In the genomic region with DNA sequence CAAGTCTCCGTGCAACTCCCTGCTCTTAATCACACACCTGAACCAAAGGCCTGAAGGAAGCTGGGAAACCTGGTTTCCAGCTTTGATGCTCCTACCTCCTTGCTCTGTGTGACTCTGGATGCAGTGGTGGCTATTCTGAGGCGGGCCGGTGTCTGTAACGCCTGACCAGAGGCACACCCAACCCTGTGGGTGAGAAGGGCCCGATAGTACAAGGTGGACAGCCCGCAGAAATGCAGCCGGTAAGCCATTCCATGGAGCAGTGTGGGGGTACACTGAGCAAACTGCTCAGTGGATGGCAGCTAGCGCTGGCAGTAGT, we compare ENCODE assay signal across 9 cellular contexts. TPM values are rescaled to one million over a fixed set of nuclear protein-coding genes. Genes with fewer than 3 reads are reported as not detected.
DNase-seq lines count a peak whose midpoint lies in the region; ATAC-seq, FAIRE-seq and TF ChIP-seq lines count a peak whose summit lies in the region.
"Had no signal": no experiment of that assay in that cellular context is flagged by ENCODE, and none has a peak within 500 bp of the region (broad histone marks: within the 10 kb centered on the region; RNA-seq: fewer than 3 reads in every experiment).

No MANE protein-coding gene starts in this region.

- peak overlapping the region; percentile 55 to 87 (median 78) for H3K4me3 Mint-ChIP-seq in naive thymus-derived CD8-positive, alpha-beta T cell

- H3K23ac ChIP-seq in IMR-90 (ENCODE audit: low read depth, low read length): peak overlapping the region; percentile 17; the same call in 1 of the 2 replicates

- POLR2A ChIA-PET in A549 (lab: Yijun Ruan, JAX) (interaction anchor here (0.6 kb wide), 1 partner anchor 11 kb away, joined by 7 read pairs; no protein-coding TSS in a partner anchor), IMR-90 (lab: Charles Lee; ENCODE audit: unreplicated experiment) (no interaction called here)
- POLR2A ChIA-PET in naive thymus-derived CD8-positive, alpha-beta T cell (lab: Charles Lee): interaction anchor here (0.8 to 1.6 kb wide), 7 partner anchors 11 to 78 kb away, joined by 3 to 9 read pairs (median 5); partner anchors contain the start of genes AHDC1 and WASF2

- TF ChIP-seq RAD21 in A549 (conservative IDR thresholded peaks at IDR 0.05 in 1 of 2, IDR thresholded peaks at IDR 0.05 in 1 of 2) (no peak), IMR-90 (IDR thresholded peaks at IDR 0.05; ENCODE audit: low read length) (no peak)

- H3K4me1 ChIP-seq in A549: peaks cover 96% of the 10 kb centered on the region
- H3K4me1 ChIP-seq in IMR-90 (ENCODE audit: control insufficient read depth, insufficient read depth, low read length): peaks cover 61% of the 10 kb centered on the region
- H3K4me1 ChIP-seq in small intestine (ENCODE audit: control insufficient read depth in 2 of 2, insufficient read depth in 1 of 2, low read depth in 1 of 2, low read length in 1 of 2): peaks cover 10 to 15% of the 10 kb centered on the region in 2 donors

- DNase-seq in A549 (ENCODE audit: low read depth in 1 of 2, low spot score in 1 of 2) (no peak), IMR-90 (no peak), coronary artery (ENCODE audit: low spot score) (no peak), small intestine (no peak), NOMO-1 treated with dmso at 0.1 percent for 144 hours (lab: John Stamatoyannopoulos, UW; ENCODE audit: unreplicated experiment) (no peak), SKM-1 treated with dmso at 0.1 percent for 144 hours (lab: John Stamatoyannopoulos, UW; ENCODE audit: unreplicated experiment) (no peak)
- DNase-seq in naive thymus-derived CD8-positive, alpha-beta T cell: no peak
- DNase-seq: DMS79 treated with DMSO at 0.1 percent for 48 hours had no signal

- H3K36me3 ChIP-seq in IMR-90 (ENCODE audit: control insufficient read depth, insufficient read depth, low read length) (no peaks in the 10 kb centered on the region), small intestine (ENCODE audit: control insufficient read depth in 2 of 2, insufficient read depth in 2 of 2, low read length in 2 of 2) (no peaks in the 10 kb centered on the region)

- H3K4me3 ChIP-seq in A549: 0 out of 3 replicates have a peak overlapping the region, but pooled peaks have one; percentile 4
- H3K4me3 ChIP-seq in IMR-90 (ENCODE audit: insufficient read depth, low read depth, low read length): no peak overlapping the region
- peak overlapping the region; percentile 66 for H3K4me3 ChIP-seq in coronary artery
- H3K4me3 ChIP-seq in small intestine (ENCODE audit: low read depth in 1 of 2, low read length in 2 of 2): no peak overlapping the region

- intact Hi-C loops in IMR-90 (cut with micrococcal nuclease): no loop called here

- H3K9me3 ChIP-seq in A549 (no peaks in the 10 kb centered on the region), IMR-90 (ENCODE audit: control insufficient read depth, insufficient read depth, low read length) (no peaks in the 10 kb centered on the region), small intestine (ENCODE audit: control insufficient read depth, low read depth) (no peaks in the 10 kb centered on the region)

- 64% methylated on average over 6 of the region's 8 CpGs for WGBS in A549 (ENCODE audit: missing lambda C conversion rate)
- 100% methylated on average over 1 of the region's 8 CpGs; no CpG with 5 or more reads in 1 of the 2 experiments for WGBS in IMR-90 (ENCODE audit: extremely low coverage in 2 of 2, insufficient read length in 1 of 2), 2 experiments
- WGBS in small intestine, 3 donors: 71 to 81% (median 72%) methylated on average over 8 of the region's 8 CpGs

- H4K5ac ChIP-seq in IMR-90 (ENCODE audit: low read depth, low read length): no peak overlapping the region

- CTCF ChIA-PET in A549 (lab: Yijun Ruan, JAX) (interaction anchor here (0.6 to 18.5 kb wide), 19 partner anchors 8 to 236 kb away, joined by 3 to 314 read pairs (median 4); partner anchors contain the start of gene AHDC1), IMR-90 (lab: Yijun Ruan, JAX) (interaction anchor here (3.0 kb wide), 1 partner anchor 11 kb away, joined by 13 read pairs; no protein-coding TSS in a partner anchor)

- H3K14ac ChIP-seq in IMR-90 (replicated peaks; ENCODE audit: low read depth, low read length): peak overlapping the region; percentile 53; the same call in 1 of the 2 replicates

- peak overlapping the region; percentile 74 for H3K4ac ChIP-seq in IMR-90 (ENCODE audit: low read depth, low read length)

- peaks cover 59% of the 10 kb centered on the region for H4K20me1 ChIP-seq in IMR-90 (ENCODE audit: insufficient read depth, low read length)

- H2BK20ac ChIP-seq in IMR-90 (ENCODE audit: low read depth, low read length): no peak overlapping the region

- peak overlapping the region in 1 of 2 experiments; percentile 71; a peak in 1 of 4 replicates for H4K8ac ChIP-seq in IMR-90 (ENCODE audit: low read depth in 2 of 2, low read length in 2 of 2)

- BruUV-seq in IMR-90 (replicated peaks; lab: Mats Ljungman, UMichigan): no TSS peak

- no peaks in the 10 kb centered on the region for H3K27me3 ChIP-seq in IMR-90 (ENCODE audit: control insufficient read depth, insufficient read depth, low read length)
- H3K27me3 ChIP-seq in small intestine (ENCODE audit: control insufficient read depth in 2 of 2, insufficient read depth in 2 of 2, low read length in 2 of 2): no peaks in the 10 kb centered on the region

- peak overlapping the region; percentile 74 for H2AFZ ChIP-seq in IMR-90 (replicated peaks; ENCODE audit: low read length, poor library complexity)

- H3K18ac ChIP-seq in IMR-90 (ENCODE audit: low read depth, low read length): no peak overlapping the region

- H2BK120ac ChIP-seq in IMR-90 (ENCODE audit: low read depth, low read length): peak overlapping the region; percentile 6

- H3K27ac Mint-ChIP-seq in naive thymus-derived CD8-positive, alpha-beta T cell: peak overlapping the region; percentile 31 to 92 (median 66)

- H2BK5ac ChIP-seq in IMR-90 (ENCODE audit: low read depth, low read length, poor library complexity, severe bottlenecking): no peak overlapping the region

- FAIRE-seq in A549 (lab: Jason Lieb, UNC): no peak
- no peak for FAIRE-seq in small intestine (lab: Jason Lieb, UNC)

- H3K27ac ChIP-seq in A549 (peak overlapping the region; percentile 85), IMR-90 (ENCODE audit: insufficient read depth, low read length) (no peak overlapping the region), coronary artery (peak overlapping the region; percentile 97 to 98), small intestine (ENCODE audit: low read depth in 1 of 2, low read length in 1 of 2) (peak overlapping the region in 1 of 2 donors; percentile 58)

- TF ChIP-seq EP300 in A549 (IDR thresholded peaks at IDR 0.05): no peak

- no peaks in the 10 kb centered on the region for H3K36me3 Mint-ChIP-seq in naive thymus-derived CD8-positive, alpha-beta T cell

- no peak overlapping the region for H3K9ac ChIP-seq in IMR-90 (ENCODE audit: low read depth, low read length)

- dilution Hi-C loops in IMR-90 (cut with HindIII; ENCODE audit: low sequenced_read_pairs, unreplicated experiment): no loop called here

- peak overlapping the region; percentile 65; the same call in 1 of the 2 replicates for H4K91ac ChIP-seq in IMR-90 (ENCODE audit: insufficient read depth, low read depth, low read length)

- ATAC-seq in A549 (peak in 1 of 2 experiments; percentile 2; a peak in 3 of 6 replicates), IMR-90 (ENCODE audit: low read depth) (no peak), HG02840 (IDR thresholded peaks at IDR 0.05; ENCODE audit: low FRiP score, unreplicated experiment) (no peak)
- peak in 1 of 2 donors; percentile 11 for ATAC-seq in naive thymus-derived CD8-positive, alpha-beta T cell

- no peaks in the 10 kb centered on the region for H3K27me3 Mint-ChIP-seq in naive thymus-derived CD8-positive, alpha-beta T cell

- peaks cover 29% of the 10 kb centered on the region for H3K9me1 ChIP-seq in IMR-90 (ENCODE audit: insufficient read depth, low read length)

- H3K4me2 ChIP-seq in A549: peak overlapping the region; percentile 83
- peak overlapping the region; percentile 52; the same call in 1 of the 2 replicates for H3K4me2 ChIP-seq in IMR-90 (ENCODE audit: low read depth, low read length)

- TF ChIP-seq CTCF in A549 (IDR thresholded peaks at IDR 0.05) (no peak), IMR-90 (conservative IDR thresholded peaks at IDR 0.05; ENCODE audit: low read depth, low read length) (no peak), coronary artery (IDR thresholded peaks at IDR 0.05) (no peak)

- no peak overlapping the region for H3K56ac ChIP-seq in IMR-90 (ENCODE audit: extremely low read depth, insufficient read depth, low read length)

- H2AK5ac ChIP-seq in IMR-90 (ENCODE audit: low read depth, low read length): peak overlapping the region; percentile 74; the same call in 1 of the 2 replicates

- no peaks in the 10 kb centered on the region for H3K9me3 Mint-ChIP-seq in naive thymus-derived CD8-positive, alpha-beta T cell

- peak overlapping the region; percentile 95 for H2AK9ac ChIP-seq in IMR-90 (replicated peaks; ENCODE audit: low read depth, low read length, poor library complexity)

- H2BK15ac ChIP-seq in IMR-90 (ENCODE audit: low read depth, low read length): no peak overlapping the region

- H3K79me1 ChIP-seq in IMR-90 (ENCODE audit: low read depth in 1 of 2, low read length in 2 of 2): peaks cover 47 to 95% of the 10 kb centered on the region in 2 experiments; a peak in 3 of 4 replicates

- in situ Hi-C loops in IMR-90 (cut with MboI; ENCODE audit: low sequenced_read_pairs): no loop called here

- no peak for TF ChIP-seq POLR2A in A549 (IDR thresholded peaks at IDR 0.05; ENCODE audit: low read length)
- no peak for TF ChIP-seq POLR2A in IMR-90 (IDR thresholded peaks at IDR 0.05; ENCODE audit: low read depth, low read length)

- H3K4me1 Mint-ChIP-seq in naive thymus-derived CD8-positive, alpha-beta T cell: peaks cover 32 to 69% (median 58%) of the 10 kb centered on the region in 4 donors

TF ChIP-seq in A549, 52 proteins besides CTCF, POLR2A, EP300 and RAD21 (continues in another document):
- TF ChIP-seq GATA3 (IDR thresholded peaks at IDR 0.05; ENCODE audit: borderline replicate concordance) (no peak), EHF (CRISPR knock-in tag; IDR thresholded peaks at IDR 0.05) (no peak)

RNA-seq across cellular contexts. Expression of gene AHDC1, which starts 36.1 kb away (rescaled TPM):
- polyA plus RNA-seq in A549 (2011; rRNA removed): 1.3 and 2.6 TPM in 2 replicates
- polyA plus RNA-seq in A549 (2012; cell fraction: cytosol; rRNA removed): 5.0 and 6.2 TPM in 2 replicates
- polyA plus RNA-seq in A549 (2012; cell fraction: nucleus; rRNA removed): 12.9 and 17.1 TPM in 2 replicates
- polyA plus RNA-seq in A549 (2017; fragmentation: RNase III; extraction: RNeasy Plus Mini Kit Qiagen cat#74134 plus additional on column Dnase treatment): 9.8 to 11.5 TPM (median 10.0 TPM) in 3 replicates
- polyA minus RNA-seq in A549 (2011; rRNA and poly(A)+ RNA removed): 2.9 and 3.6 TPM in 2 replicates
- total RNA-seq in IMR-90 (2012; rRNA removed): 1.7 and 2.0 TPM in 2 replicates
- polyA plus RNA-seq in IMR-90 (2012; rRNA removed): 11.6 and 16.1 TPM in 2 replicates
- polyA plus RNA-seq in IMR-90 (2012; cell fraction: cytosol; rRNA removed): 4.9 and 11.5 TPM in 2 replicates
- 25.9 and 46.8 TPM in 2 replicates for polyA plus RNA-seq in IMR-90 (2012; cell fraction: nucleus; rRNA removed; ENCODE audit: low replicate concordance)
- 10 to 100 TPM; 19.6 to 24.7 TPM for total RNA-seq in naive thymus-derived CD8-positive, alpha-beta T cell
- polyA plus RNA-seq in naive thymus-derived CD8-positive, alpha-beta T cell: 1 to 10 TPM in 2 of 3 donors, under 1 TPM in 1; 0.57 to 2.4 (median 1.0) TPM
- polyA plus RNA-seq in small intestine: 1 to 10 TPM; 3.5 to 8.7 (median 5.1) TPM

Comparison
In these comparisons a context has a peak if more than half of its experiments do, and no peak if none do; other contexts are left out.
1. H3K4me3 ChIP-seq: peak in A549 (single experiment) and coronary artery (single experiment); none in IMR-90 (single experiment) and small intestine (0 of 2).